In the genomic region with DNA sequence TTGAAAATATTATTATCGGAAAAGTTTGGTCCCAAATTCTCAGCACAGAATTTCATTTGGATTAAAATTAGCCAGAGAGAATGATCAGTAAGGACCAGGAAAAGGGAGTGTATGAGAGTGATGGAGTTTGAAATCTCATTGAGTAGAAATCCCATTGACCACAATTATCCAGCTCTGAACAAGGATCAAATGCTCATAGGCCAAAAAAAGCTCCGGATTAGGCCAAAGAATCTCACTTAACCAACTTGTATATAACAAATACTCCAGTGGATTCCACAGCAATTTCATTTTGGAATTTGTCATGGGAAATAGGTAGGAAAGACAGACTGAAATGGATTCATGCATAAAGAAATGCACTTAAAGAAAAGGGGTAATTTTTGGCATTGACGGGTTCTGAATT, we compare ENCODE assay signal across 16 cellular contexts.
DNase-seq lines count a peak whose midpoint lies in the region; ATAC-seq and TF ChIP-seq lines count a peak whose summit lies in the region.
"Had no signal": no experiment of that assay in that cellular context is flagged by ENCODE, and none has a peak within 500 bp of the region (broad histone marks: within the 10 kb centered on the region; RNA-seq: fewer than 3 reads in every experiment).

No MANE protein-coding gene starts in this region.

- no peaks in the 10 kb centered on the region for H4K20me1 ChIP-seq in PC-3 (ENCODE audit: low read length)

- no peaks in the 10 kb centered on the region for H3K27me3 ChIP-seq in Caco-2 (replicated peaks; ENCODE audit: control insufficient read depth, insufficient read depth, low read length)
- no peaks in the 10 kb centered on the region for H3K27me3 ChIP-seq in PC-3 (ENCODE audit: low read length)

- no peak for TF ChIP-seq CTCF in Caco-2 (IDR thresholded peaks at IDR 0.05; ENCODE audit: insufficient read depth in 1 of 2, low read depth in 1 of 2, low read length in 1 of 2, severe bottlenecking in 1 of 2, unreplicated experiment in 1 of 2)
- TF ChIP-seq CTCF in PC-3 (conservative IDR thresholded peaks at IDR 0.05; ENCODE audit: low read depth, low read length) = no peak
- no peak for TF ChIP-seq CTCF in type B pancreatic cell (conservative IDR thresholded peaks at IDR 0.05)

- H3K36me3 ChIP-seq in Caco-2 (ENCODE audit: control insufficient read depth, insufficient read depth, low read length) = no peaks in the 10 kb centered on the region
- H3K36me3 ChIP-seq in PC-3 (ENCODE audit: low read depth, low read length) = no peaks in the 10 kb centered on the region

- BruUV-seq in Caco-2 (replicated peaks; lab: Mats Ljungman, UMichigan) = no TSS peak
- no TSS peak for BruUV-seq in PC-3 (replicated peaks; lab: Mats Ljungman, UMichigan)

- H3K4me3 Mint-ChIP-seq in Caco-2 (ENCODE audit: unreplicated experiment) = no peak overlapping the region
- no peak overlapping the region for H3K4me3 Mint-ChIP-seq in type B pancreatic cell
- H3K4me3 Mint-ChIP-seq: CD14-positive monocyte; CD4-positive, alpha-beta T cell; CD8-positive, alpha-beta memory T cell had no signal

- H3K4me3 ChIP-seq in Caco-2 (ENCODE audit: low read depth, low read length) (no peak overlapping the region), PC-3 (ENCODE audit: low read length) (no peak overlapping the region)

- peak overlapping the region; percentile 69 for H3K27ac Mint-ChIP-seq in Caco-2 (ENCODE audit: unreplicated experiment)
- H3K27ac Mint-ChIP-seq in type B pancreatic cell = peak overlapping the region; percentile 29
- H3K27ac Mint-ChIP-seq: CD14-positive monocyte; CD4-positive, alpha-beta T cell; CD8-positive, alpha-beta memory T cell had no signal

- POLR2A ChIA-PET in Caco-2 (lab: Charles Lee) (no interaction called here), PC-3 (lab: Charles Lee; ENCODE audit: unreplicated experiment) (no interaction called here)

- H3K9ac ChIP-seq in PC-3 (ENCODE audit: low read length) = no peak overlapping the region

- no peaks in the 10 kb centered on the region for H3F3A ChIP-seq in PC-3 (ENCODE audit: low read length, unreplicated experiment)

- no peak for DNase-seq in Caco-2
- DNase-seq in PC-3 = no peak
- peak; percentile 54 for DNase-seq in myocyte (ENCODE audit: low read depth)
- no peak for DNase-seq in type B pancreatic cell (ENCODE audit: extremely low spot score, unreplicated experiment)
- no peak for DNase-seq in D341Med (ENCODE audit: low spot score)
- DNase-seq: CD4-positive, alpha-beta T cell; CD8-positive, alpha-beta memory T cell; DMS 273 treated with DMSO at 0.1 percent for 48 hours; DMS79 treated with DMSO at 0.1 percent for 48 hours; GF-D8; GOT3; HCEC 1CT had no signal

- H3K9me2 ChIP-seq in PC-3 (replicated peaks; ENCODE audit: low read length) = no peaks in the 10 kb centered on the region

- H3K79me2 ChIP-seq in PC-3 (ENCODE audit: low read length) = no peaks in the 10 kb centered on the region

- intact Hi-C loops in Caco-2 (cut with micrococcal nuclease; ENCODE audit: unreplicated experiment) (loop anchor here (10.0 kb wide), 1 partner anchor 129 kb away; no protein-coding TSS in a partner anchor), PC-3 (cut with micrococcal nuclease) (no loop called here)

- no peaks in the 10 kb centered on the region for H3K27me3 Mint-ChIP-seq in Caco-2 (ENCODE audit: insufficient read depth, unreplicated experiment)
- peaks cover 2% of the 10 kb centered on the region for H3K27me3 Mint-ChIP-seq in type B pancreatic cell

- H3K4me1 Mint-ChIP-seq in Caco-2 (ENCODE audit: low read depth, unreplicated experiment) (peaks cover 7% of the 10 kb centered on the region), type B pancreatic cell (ENCODE audit: unreplicated experiment) (peaks cover 8% of the 10 kb centered on the region)
- H3K4me1 Mint-ChIP-seq: CD8-positive, alpha-beta memory T cell had no signal

- H3K36me3 Mint-ChIP-seq in Caco-2 (ENCODE audit: insufficient read depth, unreplicated experiment) (no peaks in the 10 kb centered on the region), type B pancreatic cell (no peaks in the 10 kb centered on the region)
- H3K36me3 Mint-ChIP-seq: CD14-positive monocyte; CD8-positive, alpha-beta memory T cell had no signal

- H3K9me3 Mint-ChIP-seq in Caco-2 (ENCODE audit: unreplicated experiment) (peaks cover 17% of the 10 kb centered on the region), type B pancreatic cell (peaks cover 7% of the 10 kb centered on the region)
- H3K9me3 Mint-ChIP-seq: CD4-positive, alpha-beta T cell had no signal

- ATAC-seq in PC-3 = no peak
- ATAC-seq in HG03159 (IDR thresholded peaks at IDR 0.05; ENCODE audit: unreplicated experiment) = no peak
- no peak for ATAC-seq in GM21737 (IDR thresholded peaks at IDR 0.05; ENCODE audit: unreplicated experiment)
- no peak for ATAC-seq in HG02642 (IDR thresholded peaks at IDR 0.05; ENCODE audit: poor library complexity, unreplicated experiment)

- H2AFZ ChIP-seq in PC-3 (ENCODE audit: low read length) = no peak overlapping the region

- no peaks in the 10 kb centered on the region for H3K9me3 ChIP-seq in Caco-2
- H3K9me3 ChIP-seq in PC-3 (ENCODE audit: low read length) = no peaks in the 10 kb centered on the region

- H3K4me1 ChIP-seq in Caco-2 (peaks cover 8% of the 10 kb centered on the region; the same call in 1 of the 2 replicates), PC-3 (ENCODE audit: insufficient read depth, low read length) (peaks cover 21% of the 10 kb centered on the region)

- H3K27ac ChIP-seq in PC-3 (ENCODE audit: low read length) = peak overlapping the region; percentile 97

- CTCF ChIA-PET in Caco-2 (lab: Charles Lee) (no interaction called here), PC-3 (lab: Charles Lee) (no interaction called here)

- H3K4me2 ChIP-seq in PC-3 (ENCODE audit: low read length) = no peak overlapping the region
